11 cellular contexts compared by ENCODE assay signal in the genomic region with DNA sequence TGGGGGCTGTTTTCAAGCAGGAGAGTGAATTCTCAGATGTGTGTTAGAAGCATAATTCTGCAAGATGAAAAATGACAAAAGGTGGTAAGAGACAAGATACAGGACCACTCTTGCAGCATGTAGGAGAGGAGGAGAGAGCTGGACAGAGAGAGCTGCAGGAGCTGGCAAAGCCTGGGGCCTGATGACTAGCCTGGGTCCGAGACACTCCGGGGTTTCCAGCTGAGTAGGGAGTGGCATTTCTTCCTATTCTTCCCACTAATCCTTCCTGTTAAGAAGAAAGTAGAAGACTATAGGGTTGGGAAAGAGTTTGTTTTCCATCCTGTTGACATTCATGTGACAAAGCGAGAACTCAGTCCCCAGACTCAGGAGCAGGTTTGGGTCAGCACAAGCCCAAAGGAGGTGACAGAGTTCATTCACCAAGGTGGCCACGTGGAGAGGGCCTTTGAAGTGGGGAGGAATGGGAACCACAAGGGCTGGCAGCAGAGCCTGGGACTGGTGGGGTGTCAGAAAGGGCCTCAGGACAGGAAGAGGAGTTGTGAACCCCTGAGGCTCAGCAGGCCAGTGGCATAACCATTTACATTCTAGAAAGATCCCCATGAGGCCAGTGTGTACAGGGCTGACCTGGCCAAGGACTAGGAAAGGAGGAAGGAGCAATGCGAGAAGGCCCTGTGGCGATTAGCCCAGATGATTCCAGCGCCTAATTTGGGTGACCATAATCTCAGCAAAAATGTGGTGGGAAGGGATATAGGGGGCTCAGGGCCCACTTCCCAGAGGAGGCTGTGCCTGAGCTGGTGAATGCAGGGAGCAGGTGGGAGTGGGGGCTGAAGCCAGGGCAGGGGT. TPM values are rescaled to one million over a fixed set of nuclear protein-coding genes. Genes with fewer than 3 reads are reported as not detected.
DNase-seq lines count a peak whose midpoint lies in the region; ATAC-seq and TF ChIP-seq lines count a peak whose summit lies in the region.
"Had no signal": no experiment of that assay in that cellular context is flagged by ENCODE, and none has a peak within 500 bp of the region (broad histone marks: within the 10 kb centered on the region; RNA-seq: fewer than 3 reads in every experiment).

No MANE protein-coding gene starts in this region.

- no peak overlapping the region for H3K4me3 ChIP-seq in GM12865 (ENCODE audit: low read depth, low read length)
- no peak overlapping the region for H3K4me3 ChIP-seq in SK-N-MC
- H3K4me3 ChIP-seq in gastroesophageal sphincter, result no peak overlapping the region
- no peak overlapping the region for H3K4me3 ChIP-seq in skeletal muscle tissue (ENCODE audit: low read length in 3 of 3)

- TF ChIP-seq CTCF in GM12865 (IDR thresholded peaks at IDR 0.05; ENCODE audit: insufficient read depth, low read depth, low read length, missing control alignments) (no peak), gastroesophageal sphincter (IDR thresholded peaks at IDR 0.05) (no peak), GM10248 (IDR thresholded peaks at IDR 0.05; ENCODE audit: control extremely low read depth, extremely low read depth, low read depth, missing control alignments) (no peak)

- CTCF ChIA-PET in GM10248 (lab: Yijun Ruan, JAX), result interaction anchor here (1.5 kb wide), 1 partner anchor 224 kb away, joined by 3 read pairs; a partner anchor contains a TSS

- DNase-seq in GM12865 (ENCODE audit: low read depth) (peak; percentile 3), SK-N-MC (ENCODE audit: low read depth, low spot score) (no peak), glomerular visceral epithelial cell (ENCODE audit: extremely low spot score) (no peak), NCI-H526 (lab: John Stamatoyannopoulos, UW) (no peak), GM10248 (ENCODE audit: extremely low spot score) (no peak)
- DNase-seq: erythroblast, GDM1, T-helper 1 cell had no signal

- POLR2A ChIA-PET in GM10248 (lab: Yijun Ruan, JAX), result no interaction called here

- no peak for ATAC-seq in gastroesophageal sphincter
- ATAC-seq: left lobe of liver had no signal

- H3K4me1 ChIP-seq in gastroesophageal sphincter, result peaks cover 5 to 51% (median 7%) of the 10 kb centered on the region in 3 donors
- peaks cover 18 to 29% (median 22%) of the 10 kb centered on the region in 3 donors for H3K4me1 ChIP-seq in skeletal muscle tissue (ENCODE audit: control insufficient read depth in 3 of 3, insufficient read depth in 3 of 3, low read length in 3 of 3)

- H3K9me3 ChIP-seq in SK-N-MC (ENCODE audit: low read depth, low read length) (no peaks in the 10 kb centered on the region), gastroesophageal sphincter (no peaks in the 10 kb centered on the region), skeletal muscle tissue (ENCODE audit: control insufficient read depth in 3 of 3, low read length in 3 of 3) (no peaks in the 10 kb centered on the region)

- H3K27me3 ChIP-seq in gastroesophageal sphincter (no peaks in the 10 kb centered on the region), skeletal muscle tissue (ENCODE audit: control insufficient read depth in 3 of 3, insufficient read depth in 3 of 3, low read length in 3 of 3) (no peaks in the 10 kb centered on the region)

- H3K9ac ChIP-seq in SK-N-MC (ENCODE audit: insufficient read length) (no peak overlapping the region), skeletal muscle tissue (ENCODE audit: low read depth in 1 of 3, low read length in 3 of 3) (peak overlapping the region in 2 of 3 donors; percentile 16 to 38)

- H3K36me3 ChIP-seq in SK-N-MC (ENCODE audit: insufficient read depth, low read length) (peaks cover 1% of the 10 kb centered on the region; the same call in 1 of the 2 replicates), gastroesophageal sphincter (peaks cover 0 to 50% of the 10 kb centered on the region in 2 donors), skeletal muscle tissue (ENCODE audit: control insufficient read depth in 3 of 3, insufficient read depth in 3 of 3, low read length in 3 of 3) (peaks cover 16 to 23% (median 19%) of the 10 kb centered on the region in 3 donors)

- H3K27ac ChIP-seq in SK-N-MC (peak overlapping the region; percentile 77), gastroesophageal sphincter (peak overlapping the region in 3 of 4 donors; percentile 2 to 64 (median 42)), skeletal muscle tissue (ENCODE audit: low read depth, low read length) (peak overlapping the region; percentile 47)

- 57 to 63% methylated on average over 6 to 7 of the region's 7 CpGs for WGBS in gastroesophageal sphincter (ENCODE audit: low coverage in 1 of 2), 2 donors

- TF ChIP-seq EP300 in gastroesophageal sphincter (IDR thresholded peaks at IDR 0.05), result no peak

- TF ChIP-seq POLR2A in gastroesophageal sphincter (IDR thresholded peaks at IDR 0.05), result no peak

RNA-seq across cellular contexts. Expression of a gene that starts 3.2 kb away (rescaled TPM):
- 10 to 100 TPM in 3 of 4 donors, 1 to 10 TPM in 1; 10.0 to 16.3 (median 12.7) TPM for total RNA-seq in gastroesophageal sphincter
- total RNA-seq in skeletal muscle tissue, result 6.8 TPM

RNA-seq across cellular contexts. Expression of a gene that starts 3.2 kb away (rescaled TPM):
- total RNA-seq in gastroesophageal sphincter (1 to 10 TPM; 1.5 to 4.6 (median 2.6) TPM), skeletal muscle tissue (4.2 TPM)

RNA-seq across cellular contexts. Expression of a gene that starts 16.7 kb away (rescaled TPM):
- total RNA-seq in gastroesophageal sphincter (10 to 100 TPM; 36.1 to 76.2 (median 55.6) TPM), skeletal muscle tissue (21.4 TPM)
